Comparison of ENCODE assay signal across 32 cellular contexts in the genomic region with DNA sequence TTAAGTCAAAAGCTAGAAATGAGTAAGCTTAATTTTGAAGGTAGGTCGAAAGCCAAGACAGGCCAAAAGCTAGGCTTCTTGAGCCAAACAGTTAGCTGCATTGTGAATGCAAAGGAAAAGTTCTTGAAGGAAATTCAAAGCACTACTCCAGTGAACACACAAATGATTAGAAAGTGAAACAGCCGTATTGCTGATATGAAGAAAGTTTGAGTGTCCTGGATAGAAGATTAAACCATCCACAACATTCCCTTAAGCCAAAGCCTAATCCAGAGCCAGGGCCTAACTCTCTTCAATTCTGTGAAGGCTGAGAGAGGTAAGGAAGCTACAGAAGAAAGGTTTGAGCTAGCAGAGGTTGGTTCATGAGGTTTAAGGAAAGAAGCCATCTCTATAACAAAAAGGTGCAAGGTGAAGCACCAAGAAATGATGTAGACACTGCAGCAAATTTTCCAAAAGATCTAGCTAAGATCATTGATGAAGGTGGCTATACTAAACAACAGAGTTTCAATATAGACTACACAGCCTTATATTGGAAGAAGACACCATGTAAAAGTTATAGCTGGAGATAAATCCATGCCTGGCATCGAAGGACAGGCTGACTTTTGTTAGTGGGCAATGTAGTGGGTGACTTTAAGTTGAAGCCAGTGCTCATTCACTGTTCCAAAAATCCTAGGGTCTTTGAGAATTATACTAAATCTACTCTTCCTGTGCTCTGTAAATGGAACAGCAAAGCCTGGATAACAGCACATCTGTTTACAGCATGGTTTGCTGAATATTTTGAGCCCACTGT.
"Had no signal": no experiment of that assay in that cellular context is flagged by ENCODE, and none has a peak within 500 bp of the region (broad histone marks: within the 10 kb centered on the region; RNA-seq: fewer than 3 reads in every experiment).

No MANE protein-coding gene starts in this region.

- DNase-seq: activated B cell treated with CpG ODN at 0.5 μM for 24 hours; activated CD4-positive, alpha-beta memory T cell treated with anti-CD3 and anti-CD28 coated beads for 36 hours; activated CD4-positive, alpha-beta T cell treated with anti-CD3 and anti-CD28 coated beads for 4 hours; activated CD4-positive, alpha-beta T cell treated with anti-CD3 and anti-CD28 coated beads, Interleukin-2, amount 50 U/mL, for 1 hour; activated CD4-positive, CD25-positive, alpha-beta regulatory T cell treated with anti-CD3 and anti-CD28 coated beads, Interleukin-2, amount 50 U/mL, for 72 hours; activated CD8-positive, alpha-beta memory T cell treated with anti-CD3 and anti-CD28 coated beads, Interleukin-2, amount 50 U/mL, for 4 hours; activated effector memory CD4-positive, alpha-beta T cell treated with anti-CD3 and anti-CD28 coated beads, Interleukin-2, amount 50 U/mL, for 16 hours; activated naive CD4-positive, alpha-beta T cell; activated naive CD4-positive, alpha-beta T cell treated with anti-CD3 and anti-CD28 coated beads, Interleukin-2, amount 50 U/mL, for 16 hours; activated naive CD8-positive, alpha-beta T cell treated with anti-CD3 and anti-CD28 coated beads for 36 hours; activated T-cell treated with anti-CD3 and anti-CD28 coated beads, Interleukin-2, amount 50 U/mL, for 48 hours; amniotic stem cell; aorta; brain microvascular endothelial cell; Karpas-422; KBM-7; NCI-H1105 treated with DMSO at 0.1 percent for 48 hours; NCI-H1436; NCI-H1694; NCI-H1930; NCI-H2081 treated with DMSO at 0.1 percent for 48 hours; NCI-H345; NCI-H524 treated with DMSO at 0.1 percent for 48 hours; PC-3; Peyer's patch; RPMI8226; SHP77 treated with DMSO at 0.1 percent for 48 hours; SK-N-SH; T-cell; T-helper 9 cell had no signal

- H3K36me3 ChIP-seq: brain microvascular endothelial cell, Peyer's patch, SJSA1 had no signal

- H3K27me3 ChIP-seq: brain microvascular endothelial cell, Peyer's patch had no signal

- H3K4me3 ChIP-seq: Peyer's patch, SJSA1 had no signal

- H3K4me1 ChIP-seq: SJSA1 had no signal

- H3K27ac ChIP-seq: brain microvascular endothelial cell, Peyer's patch, SJSA1, VCaP had no signal

- H3K9ac ChIP-seq: SK-N-SH had no signal

- H3K9me3 ChIP-seq: Peyer's patch, SJSA1, SK-N-SH had no signal

- ATAC-seq: PC-3, T-cell had no signal
